In genomic region chr5:136132087-136132486, GRCh38 we compare ENCODE assay signal across 8 cellular contexts. TPM values are rescaled to one million over a fixed set of nuclear protein-coding genes. Genes with fewer than 3 reads are reported as not detected.
DNase-seq lines count a peak whose midpoint lies in the region; ATAC-seq and TF ChIP-seq lines count a peak whose summit lies in the region.

No MANE protein-coding gene starts in this region.

- intact Hi-C loops in esophagus squamous epithelium (cut with DNase I), result no loop called here

- CTCF ChIA-PET in HEK293T (lab: Yijun Ruan, JAX), result interaction anchor here (0.9 to 1.2 kb wide), 2 partner anchors 15 to 23 kb away, joined by 3 to 5 read pairs; no protein-coding TSS in a partner anchor

- POLR2A ChIA-PET in HEK293T (lab: Yijun Ruan, JAX), result interaction anchor here (0.8 to 2.8 kb wide), 8 partner anchors 8 to 639 kb away, joined by 3 to 22 read pairs (median 5); no protein-coding TSS in a partner anchor

- H3K4me3 ChIP-seq in esophagus squamous epithelium (peak overlapping the region; percentile 79 to 99 (median 92)), neuron (ENCODE audit: low read length) (peak overlapping the region; percentile 73)

- peak overlapping the region; percentile 92 for H2AFZ ChIP-seq in neuron (ENCODE audit: low read depth, low read length)

- H3K9me3 ChIP-seq in esophagus squamous epithelium (no peaks in the 10 kb centered on the region), neuron (ENCODE audit: low read length) (no peaks in the 10 kb centered on the region)

- WGBS in esophagus squamous epithelium, 2 donors, result 18 to 20% methylated on average over 5 to 6 of the region's 6 CpGs

- DNase-seq in EL (peak; percentile 19), HEK293T (ENCODE audit: extremely low spot score) (peak; percentile 19), esophagus squamous epithelium (lab: John Stamatoyannopoulos, UW) (no peak), NCI-H1092 treated with DMSO at 0.1 percent for 48 hours (lab: John Stamatoyannopoulos, UW) (no peak), NCI-H226 (no peak), 8988T (no peak)

- H3K27ac ChIP-seq in esophagus squamous epithelium, result peak overlapping the region; percentile 94 to 100 (median 99)

- peaks cover 6 to 48% (median 25%) of the 10 kb centered on the region in 3 donors for H3K4me1 ChIP-seq in esophagus squamous epithelium
- peaks cover 20% of the 10 kb centered on the region for H3K4me1 ChIP-seq in neuron (ENCODE audit: insufficient read depth, low read length)

- no peak for TF ChIP-seq POLR2A in esophagus squamous epithelium (IDR thresholded peaks at IDR 0.05)

- H3K27me3 ChIP-seq in esophagus squamous epithelium (no peaks in the 10 kb centered on the region), neuron (ENCODE audit: insufficient read depth, low read length) (no peaks in the 10 kb centered on the region)

- H3K36me3 ChIP-seq in esophagus squamous epithelium, result no peaks in the 10 kb centered on the region
- H3K36me3 ChIP-seq in neuron (ENCODE audit: insufficient read depth, low read length), result no peaks in the 10 kb centered on the region

- no peak for TF ChIP-seq CTCF in esophagus squamous epithelium (IDR thresholded peaks at IDR 0.05)

- peak; percentile 6; the same call in 2 of the 3 replicates for ATAC-seq in SK-N-SH treated with all-trans-retinoic acid at 6 μM for 48 hours

TF ChIP-seq in HEK293T, 16 proteins besides CTCF, POLR2A, EP300 and RAD21:
- TF ChIP-seq SUZ12 (IDR thresholded peaks at IDR 0.05), result no peak

TF ChIP-seq in SK-N-SH treated with all-trans-retinoic acid at 6 μM for 48 hours, 23 proteins besides CTCF, POLR2A, EP300 and RAD21:
- TF ChIP-seq, protein P1, sequence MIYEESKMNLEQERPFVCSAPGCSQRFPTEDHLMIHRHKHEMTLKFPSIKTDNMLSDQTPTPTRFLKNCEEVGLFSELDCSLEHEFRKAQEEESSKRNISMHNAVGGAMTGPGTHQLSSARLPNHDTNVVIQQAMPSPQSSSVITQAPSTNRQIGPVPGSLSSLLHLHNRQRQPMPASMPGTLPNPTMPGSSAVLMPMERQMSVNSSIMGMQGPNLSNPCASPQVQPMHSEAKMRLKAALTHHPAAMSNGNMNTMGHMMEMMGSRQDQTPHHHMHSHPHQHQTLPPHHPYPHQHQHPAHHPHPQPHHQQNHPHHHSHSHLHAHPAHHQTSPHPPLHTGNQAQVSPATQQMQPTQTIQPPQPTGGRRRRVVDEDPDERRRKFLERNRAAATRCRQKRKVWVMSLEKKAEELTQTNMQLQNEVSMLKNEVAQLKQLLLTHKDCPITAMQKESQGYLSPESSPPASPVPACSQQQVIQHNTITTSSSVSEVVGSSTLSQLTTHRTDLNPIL (CRISPR knock-in tag; IDR thresholded peaks at IDR 0.05; ENCODE audit: low read depth), result no peak
- TF ChIP-seq ZFP30 (CRISPR knock-in tag; IDR thresholded peaks at IDR 0.05), result no peak
- no peak for TF ChIP-seq PPARA (CRISPR knock-in tag; IDR thresholded peaks at IDR 0.05; ENCODE audit: borderline replicate concordance)
- TF ChIP-seq SNAI2 (CRISPR knock-in tag; IDR thresholded peaks at IDR 0.05), result no peak
- TF ChIP-seq ARNTL (CRISPR knock-in tag; IDR thresholded peaks at IDR 0.05; ENCODE audit: borderline replicate concordance, low read depth), result no peak
- no peak for TF ChIP-seq GLIS3 (CRISPR knock-in tag; IDR thresholded peaks at IDR 0.05)
- no peak for TF ChIP-seq POU6F1 (CRISPR knock-in tag; IDR thresholded peaks at IDR 0.05; ENCODE audit: borderline replicate concordance, low read depth)
- no peak for TF ChIP-seq ZC3H10 (CRISPR knock-in tag; IDR thresholded peaks at IDR 0.05)
- TF ChIP-seq TCF4 (CRISPR knock-in tag; IDR thresholded peaks at IDR 0.05; ENCODE audit: borderline replicate concordance), result no peak
- TF ChIP-seq ZFP3 (CRISPR knock-in tag; IDR thresholded peaks at IDR 0.05), result no peak
- no peak for TF ChIP-seq TSHZ2 (CRISPR knock-in tag; IDR thresholded peaks at IDR 0.05)
- TF ChIP-seq, protein P2, sequence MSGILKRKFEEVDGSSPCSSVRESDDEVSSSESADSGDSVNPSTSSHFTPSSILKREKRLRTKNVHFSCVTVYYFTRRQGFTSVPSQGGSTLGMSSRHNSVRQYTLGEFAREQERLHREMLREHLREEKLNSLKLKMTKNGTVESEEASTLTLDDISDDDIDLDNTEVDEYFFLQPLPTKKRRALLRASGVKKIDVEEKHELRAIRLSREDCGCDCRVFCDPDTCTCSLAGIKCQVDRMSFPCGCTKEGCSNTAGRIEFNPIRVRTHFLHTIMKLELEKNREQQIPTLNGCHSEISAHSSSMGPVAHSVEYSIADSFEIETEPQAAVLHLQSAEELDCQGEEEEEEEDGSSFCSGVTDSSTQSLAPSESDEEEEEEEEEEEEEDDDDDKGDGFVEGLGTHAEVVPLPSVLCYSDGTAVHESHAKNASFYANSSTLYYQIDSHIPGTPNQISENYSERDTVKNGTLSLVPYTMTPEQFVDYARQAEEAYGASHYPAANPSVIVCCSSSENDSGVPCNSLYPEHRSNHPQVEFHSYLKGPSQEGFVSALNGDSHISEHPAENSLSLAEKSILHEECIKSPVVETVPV (CRISPR knock-in tag; IDR thresholded peaks at IDR 0.05), result no peak
- no peak for TF ChIP-seq ESRRG (CRISPR knock-in tag; IDR thresholded peaks at IDR 0.05)
- no peak for TF ChIP-seq ZNF8 (CRISPR knock-in tag; IDR thresholded peaks at IDR 0.05)
TF ChIP-seq in SK-N-SH treated with all-trans-retinoic acid at 6 μM for 48 hours: peak in this region for 0.

RNA-seq across cellular contexts. Expression of gene SMAD5, which starts 0.6 kb away (rescaled TPM):
- 10 to 100 TPM; 32.0 to 49.6 (median 38.1) TPM for total RNA-seq in esophagus squamous epithelium

Comparison
In these comparisons a context has a peak if more than half of its experiments do, and no peak if none do; other contexts are left out.
1. DNase-seq: peak in EL (single experiment) and HEK293T (single experiment); none in esophagus squamous epithelium (single experiment), NCI-H1092 treated with DMSO at 0.1 percent for 48 hours (single experiment), NCI-H226 (single experiment) and 8988T (single experiment).